Comparison of ENCODE assay signal across 16 cellular contexts in genomic region chr12:75628916-75629315, GRCh38.
DNase-seq lines count a peak whose midpoint lies in the region; ATAC-seq, FAIRE-seq and TF ChIP-seq lines count a peak whose summit lies in the region.
"Had no signal": no experiment of that assay in that cellular context is flagged by ENCODE, and none has a peak within 500 bp of the region (broad histone marks: within the 10 kb centered on the region; RNA-seq: fewer than 3 reads in every experiment).

No MANE protein-coding gene starts in this region.

- no peaks in the 10 kb centered on the region for H3K36me3 Mint-ChIP-seq in neural crest cell (ENCODE audit: low read depth)

- H2AFZ ChIP-seq in Karpas-422 (ENCODE audit: low read length): peak overlapping the region; percentile 87
- H2AFZ ChIP-seq in PC-9: 0 out of 2 replicates have a peak overlapping the region, but pooled peaks have one; percentile 59

- H3F3A ChIP-seq in PC-9 (ENCODE audit: insufficient read depth, low read depth): peaks cover 8% of the 10 kb centered on the region; the same call in 1 of the 2 replicates

- H3K9ac ChIP-seq in Karpas-422 (ENCODE audit: low read length): no peak overlapping the region
- H3K9ac ChIP-seq in kidney (ENCODE audit: low read length in 2 of 2): no peak overlapping the region
- H3K9ac ChIP-seq: BLaER1 had no signal

- H3K27me3 ChIP-seq in Karpas-422 (ENCODE audit: low read length): no peaks in the 10 kb centered on the region
- H3K27me3 ChIP-seq in PC-9 (ENCODE audit: insufficient read depth, low read depth): no peaks in the 10 kb centered on the region
- H3K27me3 ChIP-seq: BLaER1 had no signal

- TF ChIP-seq CTCF in PC-9 (conservative IDR thresholded peaks at IDR 0.05) (no peak), neural crest cell (conservative IDR thresholded peaks at IDR 0.05) (no peak), kidney (IDR thresholded peaks at IDR 0.05; ENCODE audit: borderline replicate concordance, extremely low read depth, insufficient read depth) (no peak)

- H3K4me1 ChIP-seq in Karpas-422 (ENCODE audit: low read length) (peaks cover 35% of the 10 kb centered on the region), PC-9 (replicated peaks; ENCODE audit: insufficient read depth) (peaks cover 7% of the 10 kb centered on the region), kidney (ENCODE audit: control insufficient read depth in 1 of 2, insufficient read depth in 1 of 2, low read depth in 1 of 2, low read length in 2 of 2) (no peaks in the 10 kb centered on the region)
- H3K4me1 ChIP-seq: BLaER1 had no signal

- H3K4me1 Mint-ChIP-seq in neural crest cell: peaks cover 48% of the 10 kb centered on the region
- H3K4me1 Mint-ChIP-seq: CD8-positive, alpha-beta memory T cell had no signal

- CTCF ChIA-PET in PC-9 (lab: Charles Lee): no interaction called here

- no peaks in the 10 kb centered on the region for H3K27me3 Mint-ChIP-seq in neural crest cell (ENCODE audit: low read depth)

- POLR2A ChIA-PET in PC-9 (lab: Charles Lee; ENCODE audit: unreplicated experiment): interaction anchor here (0.6 kb wide), 1 partner anchor 18 kb away, joined by 4 read pairs; no protein-coding TSS in a partner anchor

- no peak for FAIRE-seq in kidney (lab: Jason Lieb, UNC)

- H3K36me3 ChIP-seq in Karpas-422 (ENCODE audit: insufficient read depth, low read length): no peaks in the 10 kb centered on the region; the same call in 1 of the 2 replicates
- H3K36me3 ChIP-seq in PC-9 (ENCODE audit: low read depth): no peaks in the 10 kb centered on the region
- H3K36me3 ChIP-seq in kidney (ENCODE audit: control insufficient read depth in 1 of 2, insufficient read depth in 2 of 2, low read length in 2 of 2): no peaks in the 10 kb centered on the region
- H3K36me3 ChIP-seq: BLaER1 had no signal

- peaks cover 7% of the 10 kb centered on the region for H3K9me3 Mint-ChIP-seq in neural crest cell

- H3K27ac ChIP-seq in Karpas-422 (ENCODE audit: low read length) (peak overlapping the region; percentile 75), PC-9 (no peak overlapping the region), kidney (ENCODE audit: low read depth in 2 of 2, low read length in 2 of 2) (no peak overlapping the region)
- H3K27ac ChIP-seq: 22Rv1, BLaER1 had no signal

- peak; percentile 32 for DNase-seq in DMS53 (lab: John Stamatoyannopoulos, UW)
- DNase-seq in DMS53 treated with DMSO at 0.1 percent for 48 hours (lab: John Stamatoyannopoulos, UW; ENCODE audit: unreplicated experiment): no peak
- DNase-seq in Karpas-422: peak; percentile 56
- DNase-seq in PC-9: no peak
- no peak for DNase-seq in neural crest cell (ENCODE audit: low read depth, low spot score)
- DNase-seq in kidney: no peak
- DNase-seq: CD8-positive, alpha-beta memory T cell; NCI-H1417 treated with DMSO at 0.1 percent for 48 hours; NCI-H2081 treated with DMSO at 0.1 percent for 48 hours; NCI-H510A had no signal

- peak overlapping the region; percentile 9 for H3K27ac Mint-ChIP-seq in neural crest cell (ENCODE audit: unreplicated experiment)
- H3K27ac Mint-ChIP-seq: CD8-positive, alpha-beta memory T cell had no signal

- H3K4me3 Mint-ChIP-seq in neural crest cell: no peak overlapping the region
- H3K4me3 Mint-ChIP-seq: CD8-positive, alpha-beta memory T cell had no signal

- no peak overlapping the region for H3K4me3 ChIP-seq in Karpas-422 (ENCODE audit: low read length)
- no peak overlapping the region for H3K4me3 ChIP-seq in PC-9
- no peak overlapping the region for H3K4me3 ChIP-seq in kidney (ENCODE audit: low read length in 2 of 2)
- H3K4me3 ChIP-seq: BLaER1 had no signal

- H4K20me1 ChIP-seq in Karpas-422 (ENCODE audit: insufficient read depth, low read depth, low read length) (no peaks in the 10 kb centered on the region), PC-9 (ENCODE audit: insufficient read depth) (no peaks in the 10 kb centered on the region)
- H4K20me1 ChIP-seq: BLaER1 had no signal

- BruUV-seq in PC-9 (replicated peaks; lab: Mats Ljungman, UMichigan): no TSS peak

- no peak for ATAC-seq in HG03520 (IDR thresholded peaks at IDR 0.05; ENCODE audit: unreplicated experiment)
- no peak for ATAC-seq in GM18861 (IDR thresholded peaks at IDR 0.05; ENCODE audit: unreplicated experiment)
- ATAC-seq: Right ventricle myocardium inferior, SK-N-SH treated with all-trans-retinoic acid at 6 μM for 48 hours had no signal

- intact Hi-C loops in PC-9 (cut with micrococcal nuclease; ENCODE audit: unreplicated experiment): loop anchor here (10.0 kb wide), 1 partner anchor 104 kb away; no protein-coding TSS in a partner anchor
- intact Hi-C loops in kidney (cut with DNase I): no loop called here

- H3K79me2 ChIP-seq in Karpas-422 (ENCODE audit: low read length): no peaks in the 10 kb centered on the region
- H3K79me2 ChIP-seq in PC-9 (ENCODE audit: low read depth): no peaks in the 10 kb centered on the region

- peak overlapping the region; percentile 31 for H3K4me2 ChIP-seq in Karpas-422 (ENCODE audit: low read depth, low read length, poor library complexity, severe bottlenecking)
- H3K4me2 ChIP-seq in PC-9: no peak overlapping the region
- H3K4me2 ChIP-seq: BLaER1 had no signal

- H3K9me3 ChIP-seq in Karpas-422 (ENCODE audit: low read length): peaks cover 7% of the 10 kb centered on the region; the same call in 1 of the 2 replicates
- H3K9me3 ChIP-seq in PC-9 (ENCODE audit: insufficient read depth, low read depth): peaks cover 11% of the 10 kb centered on the region
- H3K9me3 ChIP-seq in kidney (ENCODE audit: control insufficient read depth in 1 of 2, low read length in 2 of 2): no peaks in the 10 kb centered on the region
- H3K9me3 ChIP-seq: BLaER1 had no signal

- H3K9me2 ChIP-seq in Karpas-422 (replicated peaks; ENCODE audit: insufficient read depth, low read length) (no peaks in the 10 kb centered on the region), PC-9 (ENCODE audit: insufficient read depth) (no peaks in the 10 kb centered on the region)

Comparison
In these comparisons a context has a peak if more than half of its experiments do, and no peak if none do; other contexts are left out.
1. DNase-seq: peak in DMS53 (single experiment) and Karpas-422 (single experiment); none in DMS53 treated with DMSO at 0.1 percent for 48 hours (single experiment), PC-9 (0 of 2), neural crest cell (single experiment) and kidney (single experiment).